28 cellular contexts compared by ENCODE assay signal in genomic region chrX:110427076-110427475, GRCh38.
"Had no signal": no experiment of that assay in that cellular context is flagged by ENCODE, and none has a peak within 500 bp of the region (broad histone marks: within the 10 kb centered on the region; RNA-seq: fewer than 3 reads in every experiment).

No MANE protein-coding gene starts in this region.

- H3K27me3 ChIP-seq: neural progenitor cell, ovary, right lobe of liver, suprapubic skin, testis, tibial artery, transverse colon, upper lobe of right lung, uterus had no signal

- H3K4me1 Mint-ChIP-seq: natural killer cell; stimulated activated effector memory CD8-positive, alpha-beta T cell treated with anti-CD3 and anti-CD28 coated beads, Interleukin-12 subunit alpha, Interleukin-12 subunit beta, amount 100 ng/mL, for 72 hours; stimulated activated naive B cell treated with anti-CD40 and anti-IgM and Interleukin-4, amounts not matched to agents 10 μg/mL and 1 μg/mL and 100 μg/mL, for 72 hours had no signal

- H3K4me1 ChIP-seq: neural progenitor cell, parathyroid adenoma, psoas muscle, sigmoid colon, stomach, suprapubic skin, testis, tibial artery, transverse colon, upper lobe of right lung, uterus had no signal

- H3K36me3 ChIP-seq: neural progenitor cell, ovary, right lobe of liver, sigmoid colon, stomach, suprapubic skin, tibial artery, transverse colon, upper lobe of right lung, uterus had no signal

- H3K9ac ChIP-seq: neural progenitor cell, parathyroid adenoma had no signal

- ATAC-seq: natural killer cell; psoas muscle; right cardiac atrium; right lobe of liver; stimulated activated effector memory CD8-positive, alpha-beta T cell treated with anti-CD3 and anti-CD28 coated beads, Interleukin-12 subunit alpha, Interleukin-12 subunit beta, amount 100 ng/mL, for 72 hours; stimulated activated naive B cell treated with anti-CD40 and anti-IgM and Interleukin-4, amounts not matched to agents 10 μg/mL and 1 μg/mL and 100 μg/mL, for 72 hours; upper lobe of right lung had no signal

- H3K4me3 ChIP-seq: neural progenitor cell, ovary, psoas muscle, right lobe of liver, sigmoid colon, stomach, suprapubic skin, testis, tibial artery, transverse colon, upper lobe of right lung, uterus had no signal

- H3K27ac ChIP-seq: neural progenitor cell, ovary, parathyroid adenoma, psoas muscle, right lobe of liver, sigmoid colon, stomach, suprapubic skin, testis, tibial artery, transverse colon, upper lobe of right lung, uterus had no signal

- DNase-seq: natural killer cell; occipital lobe; ovary; posterior cingulate gyrus; psoas muscle; right cardiac atrium; right lobe of liver; sigmoid colon; small intestine; stimulated activated CD4-positive, alpha-beta T cell treated with anti-CD3 and anti-CD28 coated beads, Interleukin-15, amount 100 ng/mL, for 24 hours; stimulated activated CD4-positive, alpha-beta T cell treated with anti-CD3 and anti-CD28 coated beads, Interleukin-2, amount 100 ng/mL, for 24 hours; stimulated activated CD4-positive, alpha-beta T cell treated with anti-CD3 and anti-CD28 coated beads, Interleukin-2, amount 100 ng/mL, for 48 hours; stimulated activated CD4-positive, alpha-beta T cell treated with anti-CD3 and anti-CD28 coated beads, Interleukin-4, amount 100 ng/mL, for 24 hours; stimulated activated naive B cell treated with anti-CD40 and anti-IgM and Interleukin-4, amounts not matched to agents 10 μg/mL and 1 μg/mL and 100 μg/mL, for 72 hours; stimulated activated naive CD4-positive, alpha-beta T cell treated with Interleukin-2 at 50 U/mL for 16 hours; stomach; testis; tibial artery; transverse colon; upper lobe of right lung; uterus had no signal

- H3K36me3 Mint-ChIP-seq: natural killer cell; neural progenitor cell; stimulated activated effector memory CD8-positive, alpha-beta T cell treated with anti-CD3 and anti-CD28 coated beads, Interleukin-12 subunit alpha, Interleukin-12 subunit beta, amount 100 ng/mL, for 72 hours; stimulated activated naive B cell treated with anti-CD40 and anti-IgM and Interleukin-4, amounts not matched to agents 10 μg/mL and 1 μg/mL and 100 μg/mL, for 72 hours; type B pancreatic cell had no signal

- H3K27ac Mint-ChIP-seq: natural killer cell; nephron; stimulated activated effector memory CD8-positive, alpha-beta T cell treated with anti-CD3 and anti-CD28 coated beads, Interleukin-12 subunit alpha, Interleukin-12 subunit beta, amount 100 ng/mL, for 72 hours; stimulated activated naive B cell treated with anti-CD40 and anti-IgM and Interleukin-4, amounts not matched to agents 10 μg/mL and 1 μg/mL and 100 μg/mL, for 72 hours; stimulated activated naive CD8-positive, alpha-beta T cell treated with anti-CD3 and anti-CD28 coated beads, Interleukin-15, Interleukin-2, amounts not matched to agents 100 ng/mL and 50 ng/mL, for 24 hours; type B pancreatic cell had no signal

- H3K9me3 ChIP-seq: ovary, psoas muscle, right lobe of liver, sigmoid colon, stomach, suprapubic skin, testis, tibial artery, transverse colon, upper lobe of right lung, uterus had no signal

- H3K9me3 Mint-ChIP-seq: natural killer cell; nephron; neural progenitor cell; stimulated activated effector memory CD8-positive, alpha-beta T cell treated with anti-CD3 and anti-CD28 coated beads, Interleukin-12 subunit alpha, Interleukin-12 subunit beta, amount 100 ng/mL, for 72 hours; stimulated activated naive B cell treated with anti-CD40 and anti-IgM and Interleukin-4, amounts not matched to agents 10 μg/mL and 1 μg/mL and 100 μg/mL, for 72 hours; stimulated activated naive CD8-positive, alpha-beta T cell treated with anti-CD3 and anti-CD28 coated beads, Interleukin-15, Interleukin-2, amounts not matched to agents 100 ng/mL and 50 ng/mL, for 24 hours; type B pancreatic cell had no signal

- H3K79me2 ChIP-seq: parathyroid adenoma had no signal

- H3K4me2 ChIP-seq: neural progenitor cell had no signal

- H3K4me3 Mint-ChIP-seq: natural killer cell; nephron; neural progenitor cell; stimulated activated effector memory CD8-positive, alpha-beta T cell treated with anti-CD3 and anti-CD28 coated beads, Interleukin-12 subunit alpha, Interleukin-12 subunit beta, amount 100 ng/mL, for 72 hours; stimulated activated naive B cell treated with anti-CD40 and anti-IgM and Interleukin-4, amounts not matched to agents 10 μg/mL and 1 μg/mL and 100 μg/mL, for 72 hours; stimulated activated naive CD8-positive, alpha-beta T cell treated with anti-CD3 and anti-CD28 coated beads, Interleukin-15, Interleukin-2, amounts not matched to agents 100 ng/mL and 50 ng/mL, for 24 hours; type B pancreatic cell had no signal
